In the genomic region with DNA sequence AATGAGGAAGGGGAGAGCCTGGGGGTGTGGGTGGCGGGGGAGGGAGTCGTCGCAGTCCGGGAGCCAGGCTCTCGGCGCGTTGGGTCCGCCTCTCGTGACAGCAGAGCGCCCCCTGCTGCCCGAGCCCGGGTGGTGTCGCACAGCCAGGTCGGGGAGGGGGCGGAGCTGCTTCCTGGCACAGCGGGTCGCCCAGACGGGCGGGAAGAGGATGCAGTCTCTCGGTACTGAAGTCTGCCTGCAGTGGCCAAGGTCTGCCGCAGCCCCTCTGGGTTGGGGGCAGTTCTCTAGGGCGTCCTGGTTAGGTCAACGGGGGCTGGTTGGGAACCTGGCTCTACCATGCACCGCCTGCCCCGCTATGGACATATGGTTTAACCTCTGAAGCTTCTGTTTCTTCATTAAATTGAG, we compare ENCODE assay signal across 1 cellular context.
TF ChIP-seq lines count a peak whose summit lies in the region.

No MANE protein-coding gene starts in this region.

TF ChIP-seq in HEK293, 187 proteins besides CTCF, POLR2A, EP300 and RAD21 (continued from another document):
- TF ChIP-seq, protein P1, sequence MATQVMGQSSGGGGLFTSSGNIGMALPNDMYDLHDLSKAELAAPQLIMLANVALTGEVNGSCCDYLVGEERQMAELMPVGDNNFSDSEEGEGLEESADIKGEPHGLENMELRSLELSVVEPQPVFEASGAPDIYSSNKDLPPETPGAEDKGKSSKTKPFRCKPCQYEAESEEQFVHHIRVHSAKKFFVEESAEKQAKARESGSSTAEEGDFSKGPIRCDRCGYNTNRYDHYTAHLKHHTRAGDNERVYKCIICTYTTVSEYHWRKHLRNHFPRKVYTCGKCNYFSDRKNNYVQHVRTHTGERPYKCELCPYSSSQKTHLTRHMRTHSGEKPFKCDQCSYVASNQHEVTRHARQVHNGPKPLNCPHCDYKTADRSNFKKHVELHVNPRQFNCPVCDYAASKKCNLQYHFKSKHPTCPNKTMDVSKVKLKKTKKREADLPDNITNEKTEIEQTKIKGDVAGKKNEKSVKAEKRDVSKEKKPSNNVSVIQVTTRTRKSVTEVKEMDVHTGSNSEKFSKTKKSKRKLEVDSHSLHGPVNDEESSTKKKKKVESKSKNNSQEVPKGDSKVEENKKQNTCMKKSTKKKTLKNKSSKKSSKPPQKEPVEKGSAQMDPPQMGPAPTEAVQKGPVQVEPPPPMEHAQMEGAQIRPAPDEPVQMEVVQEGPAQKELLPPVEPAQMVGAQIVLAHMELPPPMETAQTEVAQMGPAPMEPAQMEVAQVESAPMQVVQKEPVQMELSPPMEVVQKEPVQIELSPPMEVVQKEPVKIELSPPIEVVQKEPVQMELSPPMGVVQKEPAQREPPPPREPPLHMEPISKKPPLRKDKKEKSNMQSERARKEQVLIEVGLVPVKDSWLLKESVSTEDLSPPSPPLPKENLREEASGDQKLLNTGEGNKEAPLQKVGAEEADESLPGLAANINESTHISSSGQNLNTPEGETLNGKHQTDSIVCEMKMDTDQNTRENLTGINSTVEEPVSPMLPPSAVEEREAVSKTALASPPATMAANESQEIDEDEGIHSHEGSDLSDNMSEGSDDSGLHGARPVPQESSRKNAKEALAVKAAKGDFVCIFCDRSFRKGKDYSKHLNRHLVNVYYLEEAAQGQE (tag by site-specific recombination; IDR thresholded peaks at IDR 0.05), result no peak
- TF ChIP-seq ZNF843 (tag by site-specific recombination; IDR thresholded peaks at IDR 0.05) (no peak), SP3 (tag by site-specific recombination; IDR thresholded peaks at IDR 0.05) (peak; percentile 60), ZNF133 (tag by site-specific recombination; IDR thresholded peaks at IDR 0.05) (no peak), TCF7L2 (IDR thresholded peaks at IDR 0.05; ENCODE audit: borderline replicate concordance, low read depth, low read length) (no peak), ZNF416 (tag by site-specific recombination; IDR thresholded peaks at IDR 0.05) (no peak), ZNF394 (tag by site-specific recombination; IDR thresholded peaks at IDR 0.05; ENCODE audit: borderline replicate concordance) (peak; percentile 27; the same call in 1 of the 2 replicates), KLF16 (tag by site-specific recombination; IDR thresholded peaks at IDR 0.05) (peak; percentile 82), KLF1 (tag by site-specific recombination; IDR thresholded peaks at IDR 0.05) (peak; percentile 67), ZNF23 (tag by site-specific recombination; IDR thresholded peaks at IDR 0.05; ENCODE audit: borderline replicate concordance) (no peak)
